ENCODE assay signal across 20 cellular contexts in genomic region chr9:15482146-15482545, GRCh38. TPM values are rescaled to one million over a fixed set of nuclear protein-coding genes. Genes with fewer than 3 reads are reported as not detected.
DNase-seq lines count a peak whose midpoint lies in the region; ATAC-seq and FAIRE-seq lines count a peak whose summit lies in the region.
"Had no signal": no experiment of that assay in that cellular context is flagged by ENCODE, and none has a peak within 500 bp of the region (broad histone marks: within the 10 kb centered on the region; RNA-seq: fewer than 3 reads in every experiment).

No MANE protein-coding gene starts in this region.

- peaks cover 8% of the 10 kb centered on the region for H3K4me1 Mint-ChIP-seq in activated naive CD4-positive, alpha-beta T cell treated with anti-CD3 and anti-CD28 coated beads, Interleukin-2, amount 10 ng/mL, durations not matched to agents 7 days and 5 days
- H3K4me1 Mint-ChIP-seq in T-helper 17 cell: peaks cover 27% of the 10 kb centered on the region
- peaks cover 29% of the 10 kb centered on the region for H3K4me1 Mint-ChIP-seq in stimulated activated effector memory CD8-positive, alpha-beta T cell treated with anti-CD3 and anti-CD28 coated beads, Interleukin-12 subunit alpha, Interleukin-12 subunit beta, amount 100 ng/mL, for 72 hours

- H3K4me3 Mint-ChIP-seq in activated naive CD4-positive, alpha-beta T cell treated with anti-CD3 and anti-CD28 coated beads, Interleukin-2, amount 10 ng/mL, durations not matched to agents 7 days and 5 days: no peak overlapping the region
- no peak overlapping the region for H3K4me3 Mint-ChIP-seq in T-helper 17 cell
- no peak overlapping the region for H3K4me3 Mint-ChIP-seq in stimulated activated effector memory CD8-positive, alpha-beta T cell treated with anti-CD3 and anti-CD28 coated beads, Interleukin-12 subunit alpha, Interleukin-12 subunit beta, amount 100 ng/mL, for 72 hours

- no peaks in the 10 kb centered on the region for H3K9me3 ChIP-seq in T-helper 17 cell (ENCODE audit: control insufficient read depth, low read length, poor library complexity, severe bottlenecking)
- H3K9me3 ChIP-seq: gastrocnemius medialis, psoas muscle, vagina had no signal

- no peak for DNase-seq in activated naive CD4-positive, alpha-beta T cell treated with anti-CD3 and anti-CD28 coated beads, Interleukin-2, amount 10 ng/mL, durations not matched to agents 7 days and 5 days
- DNase-seq in activated naive CD4-positive, alpha-beta T cell treated with Interleukin-2 at 50 U/mL for 16 hours: no peak
- DNase-seq in T-helper 17 cell (no peak), UCSD-AML1 (lab: John Stamatoyannopoulos, UW; ENCODE audit: unreplicated experiment) (no peak)
- no peak for DNase-seq in stimulated activated effector memory CD8-positive, alpha-beta T cell treated with anti-CD3 and anti-CD28 coated beads, Interleukin-12 subunit alpha, Interleukin-12 subunit beta, amount 100 ng/mL, for 72 hours (ENCODE audit: low spot score in 2 of 2)
- DNase-seq in activated effector memory CD4-positive, alpha-beta T cell treated with anti-CD3 and anti-CD28 coated beads, Interleukin-2, amount 50 U/mL, for 16 hours: no peak
- DNase-seq: activated CD4-positive, alpha-beta T cell treated with anti-CD3 and anti-CD28 coated beads, Interleukin-2, amount 50 U/mL, for 4 hours; effector memory CD4-positive, alpha-beta T cell; gastrocnemius medialis; KBM-7; left ventricle myocardium superior; naive B cell; NCI-H1105 treated with DMSO at 0.1 percent for 48 hours; NCI-H2227 treated with DMSO at 0.1 percent for 48 hours; psoas muscle; T-helper 9 cell had no signal

- H3K27ac Mint-ChIP-seq in activated naive CD4-positive, alpha-beta T cell treated with anti-CD3 and anti-CD28 coated beads, Interleukin-2, amount 10 ng/mL, durations not matched to agents 7 days and 5 days: peak overlapping the region; percentile 8
- peak overlapping the region; percentile 92 for H3K27ac Mint-ChIP-seq in T-helper 17 cell
- H3K27ac Mint-ChIP-seq in stimulated activated effector memory CD8-positive, alpha-beta T cell treated with anti-CD3 and anti-CD28 coated beads, Interleukin-12 subunit alpha, Interleukin-12 subunit beta, amount 100 ng/mL, for 72 hours: peak overlapping the region; percentile 8

- no peak for ATAC-seq in T-helper 17 cell
- ATAC-seq in stimulated activated effector memory CD8-positive, alpha-beta T cell treated with anti-CD3 and anti-CD28 coated beads, Interleukin-12 subunit alpha, Interleukin-12 subunit beta, amount 100 ng/mL, for 72 hours: no peak
- no peak for ATAC-seq in HG03196 (IDR thresholded peaks at IDR 0.05; ENCODE audit: unreplicated experiment)
- ATAC-seq: left ventricle myocardium superior, psoas muscle, Right ventricle myocardium inferior had no signal

- peaks cover 41% of the 10 kb centered on the region for H3K36me3 Mint-ChIP-seq in activated naive CD4-positive, alpha-beta T cell treated with anti-CD3 and anti-CD28 coated beads, Interleukin-2, amount 10 ng/mL, durations not matched to agents 7 days and 5 days
- H3K36me3 Mint-ChIP-seq in T-helper 17 cell (ENCODE audit: low read depth): peaks cover 10% of the 10 kb centered on the region
- peaks cover 87% of the 10 kb centered on the region for H3K36me3 Mint-ChIP-seq in stimulated activated effector memory CD8-positive, alpha-beta T cell treated with anti-CD3 and anti-CD28 coated beads, Interleukin-12 subunit alpha, Interleukin-12 subunit beta, amount 100 ng/mL, for 72 hours

- peak; percentile 71 for FAIRE-seq in endometrium (lab: Jason Lieb, UNC)

- no peaks in the 10 kb centered on the region for H3K9me3 Mint-ChIP-seq in activated naive CD4-positive, alpha-beta T cell treated with anti-CD3 and anti-CD28 coated beads, Interleukin-2, amount 10 ng/mL, durations not matched to agents 7 days and 5 days
- H3K9me3 Mint-ChIP-seq in stimulated activated effector memory CD8-positive, alpha-beta T cell treated with anti-CD3 and anti-CD28 coated beads, Interleukin-12 subunit alpha, Interleukin-12 subunit beta, amount 100 ng/mL, for 72 hours: no peaks in the 10 kb centered on the region
- H3K9me3 Mint-ChIP-seq: naive B cell had no signal

- H3K27me3 Mint-ChIP-seq in activated naive CD4-positive, alpha-beta T cell treated with anti-CD3 and anti-CD28 coated beads, Interleukin-2, amount 10 ng/mL, durations not matched to agents 7 days and 5 days: no peaks in the 10 kb centered on the region
- no peaks in the 10 kb centered on the region for H3K27me3 Mint-ChIP-seq in T-helper 17 cell
- H3K27me3 Mint-ChIP-seq: naive B cell had no signal

- CTCF ChIA-PET in activated naive CD4-positive, alpha-beta T cell treated with anti-CD3 and anti-CD28 coated beads, Interleukin-2, amount 10 ng/mL, durations not matched to agents 7 days and 5 days (lab: Charles Lee): interaction anchor here (1.6 kb wide), 1 partner anchor 17 kb away, joined by 3 read pairs; no protein-coding TSS in a partner anchor

RNA-seq across cellular contexts. Expression of gene PSIP1, which starts 28.6 kb away (rescaled TPM):
- 100 to 1,000 TPM; 115 to 117 TPM for total RNA-seq in T-helper 17 cell

RNA-seq across cellular contexts. Expression of gene SNAPC3, which starts 59.5 kb away (rescaled TPM):
- 10 to 100 TPM in 1 of 2 donors, 1 to 10 TPM in 1; 9.1 to 12.0 TPM for total RNA-seq in T-helper 17 cell

Comparison
In these comparisons a context has a peak if more than half of its experiments do, and no peak if none do; other contexts are left out.
1. H3K27ac Mint-ChIP-seq: peak in every context shown above with its lines; median percentile 92 in T-helper 17 cell; 8 in activated naive CD4-positive, alpha-beta T cell treated with anti-CD3 and anti-CD28 coated beads, Interleukin-2, amount 10 ng/mL, durations not matched to agents 7 days and 5 days; 8 in stimulated activated effector memory CD8-positive, alpha-beta T cell treated with anti-CD3 and anti-CD28 coated beads, Interleukin-12 subunit alpha, Interleukin-12 subunit beta, amount 100 ng/mL, for 72 hours.